ENCODE assay signal across 1 cellular context in the genomic region with DNA sequence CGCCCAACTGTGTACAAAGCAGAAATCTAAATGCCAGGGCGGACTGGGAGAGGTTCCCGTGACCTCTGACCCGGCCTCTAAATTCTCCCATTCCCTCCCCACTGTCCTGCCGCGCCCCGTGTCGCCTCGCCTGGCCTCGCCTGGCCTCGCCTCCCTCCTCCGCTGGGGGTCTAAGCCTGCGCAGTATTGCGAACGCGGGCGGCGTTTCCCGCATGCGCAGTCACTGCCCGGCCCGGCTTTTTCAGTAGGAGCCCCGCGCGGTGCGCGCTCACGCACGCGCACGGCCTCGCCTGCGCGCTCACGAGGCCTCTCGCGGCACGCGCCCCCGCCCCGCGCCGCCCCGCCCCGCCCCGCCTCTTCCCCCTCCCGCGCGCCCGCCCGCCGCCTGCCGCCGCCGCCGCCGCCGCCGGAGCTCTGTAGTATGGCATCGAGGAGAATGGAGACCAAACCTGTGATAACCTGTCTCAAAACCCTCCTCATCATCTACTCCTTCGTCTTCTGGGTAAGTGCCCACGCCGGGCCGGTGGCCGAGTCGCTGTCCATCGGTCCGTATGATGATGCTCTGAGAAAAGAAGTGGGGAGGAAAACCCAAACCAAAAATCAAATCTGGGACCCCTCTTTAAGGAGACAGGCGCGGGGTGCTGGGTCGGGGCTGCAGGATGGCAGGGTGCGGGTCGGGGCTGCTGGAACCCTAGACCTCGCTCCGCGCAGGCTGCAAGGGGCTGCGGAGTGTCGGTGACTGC.
TF ChIP-seq lines count a peak whose summit lies in the region.

A gene with protein sequence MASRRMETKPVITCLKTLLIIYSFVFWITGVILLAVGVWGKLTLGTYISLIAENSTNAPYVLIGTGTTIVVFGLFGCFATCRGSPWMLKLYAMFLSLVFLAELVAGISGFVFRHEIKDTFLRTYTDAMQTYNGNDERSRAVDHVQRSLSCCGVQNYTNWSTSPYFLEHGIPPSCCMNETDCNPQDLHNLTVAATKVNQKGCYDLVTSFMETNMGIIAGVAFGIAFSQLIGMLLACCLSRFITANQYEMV (plus strand): TSS at position 417 of the 743 bp plus-strand sequence. CDS start 5 bp downstream, at position 422.

TF ChIP-seq in SK-N-SH, 30 proteins besides CTCF, POLR2A, EP300 and RAD21 (continued from another document):
- TF ChIP-seq, protein P1, sequence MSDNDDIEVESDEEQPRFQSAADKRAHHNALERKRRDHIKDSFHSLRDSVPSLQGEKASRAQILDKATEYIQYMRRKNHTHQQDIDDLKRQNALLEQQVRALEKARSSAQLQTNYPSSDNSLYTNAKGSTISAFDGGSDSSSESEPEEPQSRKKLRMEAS (IDR thresholded peaks at IDR 0.05; ENCODE audit: low read depth) = 0 out of 2 replicates have a peak, but pooled peaks have one; percentile 25
- TF ChIP-seq POLR2AphosphoS5 (IDR thresholded peaks at IDR 0.05; ENCODE audit: low read depth, low read length) (no peak), REST (IDR thresholded peaks at IDR 0.05; ENCODE audit: low read depth, low read length) (no peak)
